9 cellular contexts compared by ENCODE assay signal in the genomic region with DNA sequence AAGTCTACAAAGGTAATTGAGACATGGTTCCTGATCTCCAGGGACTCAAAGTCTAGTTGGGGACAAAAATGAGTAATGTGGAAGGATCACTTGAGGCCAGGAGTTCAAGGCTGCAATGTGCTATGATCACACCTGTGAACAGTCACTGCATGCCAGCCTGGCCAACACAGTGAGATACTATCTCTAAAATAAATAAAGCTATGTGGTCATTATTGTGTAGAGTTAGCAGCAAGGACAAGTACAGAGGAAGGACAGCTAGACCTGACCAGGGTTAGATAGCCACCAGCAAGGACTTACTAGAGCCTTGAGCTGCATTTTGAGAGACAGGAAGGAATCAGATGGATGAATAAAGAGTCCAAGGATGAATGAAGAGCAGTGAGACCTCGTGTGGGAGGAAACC.
"Had no signal": no experiment of that assay in that cellular context is flagged by ENCODE, and none has a peak within 500 bp of the region (broad histone marks: within the 10 kb centered on the region; RNA-seq: fewer than 3 reads in every experiment).

No MANE protein-coding gene starts in this region.

- H3K27ac Mint-ChIP-seq: HFFc6 had no signal

- H3K9me3 Mint-ChIP-seq: HFFc6 had no signal

- DNase-seq: GOT3, H7, HFFc6, IMR-90 had no signal

- ATAC-seq: HCT116, K562 had no signal

- H3K27ac ChIP-seq: GM23248 had no signal

- H3K9me3 ChIP-seq: HAP-1 had no signal

- H3K4me3 Mint-ChIP-seq: HFFc6 had no signal

- H3K9ac ChIP-seq: GM23248 had no signal

- H2AFZ ChIP-seq: GM23248 had no signal

- H3K4me3 ChIP-seq: GM23248, HAP-1, K562 had no signal

- FAIRE-seq: HTR-8/SVneo, K562 had no signal

- H3K36me3 ChIP-seq: HAP-1 had no signal
